Comparison of ENCODE assay signal across 28 cellular contexts in genomic region chr11:293293-293851, GRCh38. TPM values are rescaled to one million over a fixed set of nuclear protein-coding genes. Genes with fewer than 3 reads are reported as not detected.
DNase-seq lines count a peak whose midpoint lies in the region; TF ChIP-seq lines count a peak whose summit lies in the region.
"Had no signal": no experiment of that assay in that cellular context is flagged by ENCODE, and none has a peak within 500 bp of the region (broad histone marks: within the 10 kb centered on the region; RNA-seq: fewer than 3 reads in every experiment).

No MANE protein-coding gene starts in this region.

- H3K9me3 Mint-ChIP-seq in chondrocyte (ENCODE audit: low read depth) = no peaks in the 10 kb centered on the region
- H3K9me3 Mint-ChIP-seq: H9; T-helper 2 cell treated with Interferon-gamma antibody and Interleukin-4, amounts not matched to agents 5 μg/mL and 100 μg/mL, for 36 hours had no signal

- no peak overlapping the region for H2AFZ ChIP-seq in osteoblast (ENCODE audit: low read length)

- DNase-seq in activated T-cell treated with anti-CD3 and anti-CD28 coated beads, Interleukin-2, amount 50 U/mL, for 1 hour = peak; percentile 45
- no peak for DNase-seq in activated T-cell treated with anti-CD3 and anti-CD28 coated beads, Interleukin-2, amount 50 U/mL, for 48 hours
- DNase-seq in chondrocyte (ENCODE audit: low spot score) (peak; percentile 73), osteoblast (ENCODE audit: insufficient read length, low spot score, missing footprints) (peak; percentile 74), cerebellum (ENCODE audit: low spot score) (no peak)
- no peak for DNase-seq in stimulated activated CD4-positive, alpha-beta T cell treated with anti-CD3 and anti-CD28 coated beads, Interleukin-1b, Interleukin-23, amount 100 ng/mL, for 48 hours
- DNase-seq: activated CD4-positive, alpha-beta T cell treated with anti-CD3 and anti-CD28 coated beads, Interleukin-2, amount 50 U/mL, for 48 hours; BE2C; COR-L47; DND-41; effector CD8-positive, alpha-beta T cell; H9; hippocampal formation; NCI-H1092 treated with DMSO at 0.1 percent for 48 hours; NCI-H2029 treated with DMSO at 0.1 percent for 48 hours; NCI-H345; NCI-H774; stomach; WERI-Rb-1 had no signal

- H3K4me2 ChIP-seq in osteoblast (ENCODE audit: insufficient read depth, low read length) = no peak overlapping the region
- H3K4me2 ChIP-seq: A549, smooth muscle cell had no signal

- TF ChIP-seq CTCF in chondrocyte (IDR thresholded peaks at IDR 0.05) = no peak
- TF ChIP-seq CTCF in osteoblast (IDR thresholded peaks at IDR 0.05; ENCODE audit: extremely low read depth, low read depth, low read length) = no peak

- H3K27ac ChIP-seq in osteoblast (ENCODE audit: low read depth, low read length) = no peak overlapping the region
- H3K27ac ChIP-seq: A549, HL-60, prostate gland, stomach, upper lobe of left lung, WERI-Rb-1 had no signal

- peaks cover under 1% of the 10 kb centered on the region for H3K4me1 ChIP-seq in osteoblast (ENCODE audit: insufficient read depth, low read length)
- H3K4me1 ChIP-seq: BE2C, prostate gland had no signal

- H3K27me3 ChIP-seq in osteoblast (ENCODE audit: insufficient read depth, low read length) = peaks cover 11% of the 10 kb centered on the region
- H3K27me3 ChIP-seq: upper lobe of left lung had no signal

- H3K79me2 ChIP-seq in osteoblast (ENCODE audit: insufficient read depth, low read length) = no peaks in the 10 kb centered on the region

- no peak overlapping the region for H3K4me3 ChIP-seq in osteoblast (ENCODE audit: insufficient read depth, low read length)
- H3K4me3 ChIP-seq: A549, GM12878, lung, prostate gland, smooth muscle cell, stomach, upper lobe of left lung had no signal

- H3K27ac Mint-ChIP-seq in chondrocyte (ENCODE audit: unreplicated experiment) = no peak overlapping the region
- H3K27ac Mint-ChIP-seq: H9; T-helper 2 cell treated with Interferon-gamma antibody and Interleukin-4, amounts not matched to agents 5 μg/mL and 100 μg/mL, for 36 hours had no signal

- no peaks in the 10 kb centered on the region for H4K20me1 ChIP-seq in osteoblast (ENCODE audit: insufficient read depth, low read length)

- no peaks in the 10 kb centered on the region for H3K9me3 ChIP-seq in osteoblast (ENCODE audit: low read depth, low read length)
- H3K9me3 ChIP-seq: A549, BE2C, prostate gland, stomach, upper lobe of left lung had no signal

- no peaks in the 10 kb centered on the region for H3K27me3 Mint-ChIP-seq in chondrocyte (ENCODE audit: low read depth)

- H3K4me1 Mint-ChIP-seq in chondrocyte (ENCODE audit: low read depth) = peaks cover 9% of the 10 kb centered on the region

- no peak overlapping the region for H3K4me3 Mint-ChIP-seq in chondrocyte (ENCODE audit: unreplicated experiment)
- H3K4me3 Mint-ChIP-seq: H9; T-helper 2 cell treated with Interferon-gamma antibody and Interleukin-4, amounts not matched to agents 5 μg/mL and 100 μg/mL, for 36 hours had no signal

- H3K36me3 Mint-ChIP-seq in chondrocyte (ENCODE audit: low read depth) = peaks cover 9% of the 10 kb centered on the region

- H3K36me3 ChIP-seq in osteoblast (ENCODE audit: insufficient read depth, low read length) = no peaks in the 10 kb centered on the region
- H3K36me3 ChIP-seq: BE2C, prostate gland, WERI-Rb-1 had no signal

RNA-seq across cellular contexts. Expression of gene PGGHG, which starts 4.4 kb away (rescaled TPM):
- total RNA-seq in chondrocyte (35.6 to 49.5 TPM (median 49.4 TPM) in 3 replicates), osteoblast (7.7 and 8.7 TPM in 2 replicates), cerebellum (1.6 TPM)

RNA-seq across cellular contexts. Expression of gene IFITM5, which starts 6.0 kb away (rescaled TPM):
- not detected in 3 replicates for total RNA-seq in chondrocyte
- total RNA-seq in osteoblast = not detected in 2 replicates
- not detected for total RNA-seq in cerebellum
- total RNA-seq: frontal cortex, GM12878, H9, lung, prostate gland, smooth muscle cell, upper lobe of left lung had no signal

RNA-seq across cellular contexts. Expression of gene IFITM2, which starts 14.2 kb away (rescaled TPM):
- total RNA-seq in chondrocyte (100 to 109 TPM (median 107 TPM) in 3 replicates), osteoblast (54.5 and 105 TPM in 2 replicates), cerebellum (4.5 TPM)

RNA-seq across cellular contexts. Expression of gene NLRP6, which starts 15.2 kb away (rescaled TPM):
- total RNA-seq in chondrocyte = not detected in 3 replicates
- not detected in 2 replicates for total RNA-seq in osteoblast
- not detected for total RNA-seq in cerebellum
- total RNA-seq: frontal cortex, H9, smooth muscle cell had no signal

RNA-seq across cellular contexts. Expression of gene IFITM1, which starts 20.5 kb away (rescaled TPM):
- total RNA-seq in chondrocyte = 1.0 to 3.3 TPM (median 1.6 TPM) in 3 replicates
- total RNA-seq in osteoblast = 48.6 and 64.4 TPM in 2 replicates
- total RNA-seq in cerebellum = 33.8 TPM

Comparison
In these comparisons a context has a peak if more than half of its experiments do, and no peak if none do; other contexts are left out.
1. DNase-seq: peak in activated T-cell treated with anti-CD3 and anti-CD28 coated beads, Interleukin-2, amount 50 U/mL, for 1 hour (single experiment), chondrocyte (single experiment) and osteoblast (single experiment); none in activated T-cell treated with anti-CD3 and anti-CD28 coated beads, Interleukin-2, amount 50 U/mL, for 48 hours (0 of 2), cerebellum (single experiment) and stimulated activated CD4-positive, alpha-beta T cell treated with anti-CD3 and anti-CD28 coated beads, Interleukin-1b, Interleukin-23, amount 100 ng/mL, for 48 hours (single experiment).
2. RNA of gene IFITM2, which starts 14.2 kb away (total RNA-seq): 100 to 109 TPM in chondrocyte and 54.5 to 105 TPM in osteoblast; 4.5 TPM in cerebellum (single experiment); every median in the first group is over 10 times any median in the second.